6 cellular contexts compared by ENCODE assay signal in the genomic region with DNA sequence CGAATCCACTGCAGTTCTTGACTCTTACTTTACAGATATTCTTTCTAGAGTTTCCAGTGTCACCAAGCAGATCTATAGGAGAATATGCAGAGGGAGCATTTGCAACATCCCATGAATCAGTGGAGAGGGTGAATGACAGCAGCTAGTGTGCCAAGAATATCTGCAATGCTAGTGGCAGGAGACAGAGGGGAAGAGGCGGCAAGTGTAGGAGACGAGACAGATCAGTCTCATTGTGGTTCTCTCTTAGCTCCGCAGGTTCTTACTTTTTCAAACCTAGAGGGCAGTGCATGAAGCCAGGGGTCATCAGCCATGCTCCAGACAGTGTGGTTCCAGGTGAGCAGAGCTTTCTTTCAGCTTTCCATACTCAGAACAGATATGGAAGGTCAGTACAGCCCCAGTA. TPM values are rescaled to one million over a fixed set of nuclear protein-coding genes. Genes with fewer than 3 reads are reported as not detected.
DNase-seq lines count a peak whose midpoint lies in the region; ATAC-seq and TF ChIP-seq lines count a peak whose summit lies in the region.

No MANE protein-coding gene starts in this region.

- H3K36me3 ChIP-seq in GM23338 (ENCODE audit: insufficient read depth): no peaks in the 10 kb centered on the region

- peak; percentile 37 for ATAC-seq in GM23338
- ATAC-seq in naive B cell (ENCODE audit: low read depth in 2 of 2): no peak
- ATAC-seq in GM21367 (IDR thresholded peaks at IDR 0.05; ENCODE audit: unreplicated experiment): no peak
- no peak for ATAC-seq in GM18868 (IDR thresholded peaks at IDR 0.05; ENCODE audit: unreplicated experiment)
- ATAC-seq in HG03469 (IDR thresholded peaks at IDR 0.05; ENCODE audit: unreplicated experiment): no peak

- no peak overlapping the region for H3K27ac ChIP-seq in GM23338 (ENCODE audit: low read depth)

- 0 out of 2 replicates have a peak overlapping the region, but pooled peaks have one; percentile 95 for H3K27ac Mint-ChIP-seq in GM23338
- peak overlapping the region; percentile 96 to 99 (median 98) for H3K27ac Mint-ChIP-seq in naive B cell

- in situ Hi-C loops in astrocyte of the cerebellum (cut with HindIII; ENCODE audit: low sequenced_read_pairs): no loop called here

- peak overlapping the region; percentile 98 for H2AFZ ChIP-seq in GM23338

- no peaks in the 10 kb centered on the region for H3K27me3 Mint-ChIP-seq in GM23338 (ENCODE audit: insufficient read depth, low read depth, poor library complexity)
- H3K27me3 Mint-ChIP-seq in naive B cell: no peaks in the 10 kb centered on the region

- H3K4me1 Mint-ChIP-seq in GM23338 (peaks cover 15% of the 10 kb centered on the region), naive B cell (peaks cover 23 to 44% (median 28%) of the 10 kb centered on the region in 3 donors)

- no peaks in the 10 kb centered on the region for H3K9me2 ChIP-seq in GM23338 (ENCODE audit: insufficient read depth)

- peaks cover 18% of the 10 kb centered on the region for H3K4me1 ChIP-seq in GM23338 (ENCODE audit: insufficient read depth)

- no peak for DNase-seq in GM23338 (ENCODE audit: low spot score)
- no peak for DNase-seq in astrocyte of the cerebellum (ENCODE audit: low read depth)
- DNase-seq in naive B cell: no peak

- no peaks in the 10 kb centered on the region for H3K27me3 ChIP-seq in GM23338 (ENCODE audit: insufficient read depth)

- peak overlapping the region; percentile 70 for H3K4me3 ChIP-seq in GM23338
- H3K4me3 ChIP-seq in astrocyte of the cerebellum (ENCODE audit: low read depth, low read length): peak overlapping the region; percentile 69

- H3K9me3 Mint-ChIP-seq in GM23338 (no peaks in the 10 kb centered on the region), naive B cell (no peaks in the 10 kb centered on the region)

- H3F3A ChIP-seq in GM23338 (replicated peaks; ENCODE audit: low read depth): no peaks in the 10 kb centered on the region

- peak overlapping the region; percentile 85 for H3K4me3 Mint-ChIP-seq in GM23338
- peak overlapping the region; percentile 95 to 99 (median 98) for H3K4me3 Mint-ChIP-seq in naive B cell

- peak overlapping the region; percentile 80 for H3K4me2 ChIP-seq in GM23338

- H3K36me3 Mint-ChIP-seq in GM23338 (ENCODE audit: low read depth) (peaks cover 12% of the 10 kb centered on the region; the same call in 2 of the 3 replicates), naive B cell (peaks cover 24 to 27% of the 10 kb centered on the region in 2 donors)

- H3K79me2 ChIP-seq in GM23338 (replicated peaks; ENCODE audit: insufficient read depth): no peaks in the 10 kb centered on the region

- no peaks in the 10 kb centered on the region for H4K20me1 ChIP-seq in GM23338 (replicated peaks; ENCODE audit: insufficient read depth)

- 0 out of 4 replicates have a peak, but pooled peaks of 1 of the 2 experiments have one; percentile 1 for TF ChIP-seq CTCF in GM23338 (conservative IDR thresholded peaks at IDR 0.05; ENCODE audit: low read depth in 2 of 2)
- TF ChIP-seq CTCF in astrocyte of the cerebellum (IDR thresholded peaks at IDR 0.05; ENCODE audit: low read depth, low read length, missing control alignments): no peak

TF ChIP-seq in GM23338, 12 proteins besides CTCF, POLR2A, EP300 and RAD21:
- TF ChIP-seq, protein P1, sequence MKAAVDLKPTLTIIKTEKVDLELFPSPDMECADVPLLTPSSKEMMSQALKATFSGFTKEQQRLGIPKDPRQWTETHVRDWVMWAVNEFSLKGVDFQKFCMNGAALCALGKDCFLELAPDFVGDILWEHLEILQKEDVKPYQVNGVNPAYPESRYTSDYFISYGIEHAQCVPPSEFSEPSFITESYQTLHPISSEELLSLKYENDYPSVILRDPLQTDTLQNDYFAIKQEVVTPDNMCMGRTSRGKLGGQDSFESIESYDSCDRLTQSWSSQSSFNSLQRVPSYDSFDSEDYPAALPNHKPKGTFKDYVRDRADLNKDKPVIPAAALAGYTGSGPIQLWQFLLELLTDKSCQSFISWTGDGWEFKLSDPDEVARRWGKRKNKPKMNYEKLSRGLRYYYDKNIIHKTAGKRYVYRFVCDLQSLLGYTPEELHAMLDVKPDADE (IDR thresholded peaks at IDR 0.05): no peak
- TF ChIP-seq CREB1 (CRISPR knock-in tag; IDR thresholded peaks at IDR 0.05; ENCODE audit: low read depth) (no peak), POLR2AphosphoS5 (IDR thresholded peaks at IDR 0.05; ENCODE audit: low read depth) (no peak), JUNB (IDR thresholded peaks at IDR 0.05; ENCODE audit: unreplicated experiment) (no peak)
- TF ChIP-seq, protein P2, sequence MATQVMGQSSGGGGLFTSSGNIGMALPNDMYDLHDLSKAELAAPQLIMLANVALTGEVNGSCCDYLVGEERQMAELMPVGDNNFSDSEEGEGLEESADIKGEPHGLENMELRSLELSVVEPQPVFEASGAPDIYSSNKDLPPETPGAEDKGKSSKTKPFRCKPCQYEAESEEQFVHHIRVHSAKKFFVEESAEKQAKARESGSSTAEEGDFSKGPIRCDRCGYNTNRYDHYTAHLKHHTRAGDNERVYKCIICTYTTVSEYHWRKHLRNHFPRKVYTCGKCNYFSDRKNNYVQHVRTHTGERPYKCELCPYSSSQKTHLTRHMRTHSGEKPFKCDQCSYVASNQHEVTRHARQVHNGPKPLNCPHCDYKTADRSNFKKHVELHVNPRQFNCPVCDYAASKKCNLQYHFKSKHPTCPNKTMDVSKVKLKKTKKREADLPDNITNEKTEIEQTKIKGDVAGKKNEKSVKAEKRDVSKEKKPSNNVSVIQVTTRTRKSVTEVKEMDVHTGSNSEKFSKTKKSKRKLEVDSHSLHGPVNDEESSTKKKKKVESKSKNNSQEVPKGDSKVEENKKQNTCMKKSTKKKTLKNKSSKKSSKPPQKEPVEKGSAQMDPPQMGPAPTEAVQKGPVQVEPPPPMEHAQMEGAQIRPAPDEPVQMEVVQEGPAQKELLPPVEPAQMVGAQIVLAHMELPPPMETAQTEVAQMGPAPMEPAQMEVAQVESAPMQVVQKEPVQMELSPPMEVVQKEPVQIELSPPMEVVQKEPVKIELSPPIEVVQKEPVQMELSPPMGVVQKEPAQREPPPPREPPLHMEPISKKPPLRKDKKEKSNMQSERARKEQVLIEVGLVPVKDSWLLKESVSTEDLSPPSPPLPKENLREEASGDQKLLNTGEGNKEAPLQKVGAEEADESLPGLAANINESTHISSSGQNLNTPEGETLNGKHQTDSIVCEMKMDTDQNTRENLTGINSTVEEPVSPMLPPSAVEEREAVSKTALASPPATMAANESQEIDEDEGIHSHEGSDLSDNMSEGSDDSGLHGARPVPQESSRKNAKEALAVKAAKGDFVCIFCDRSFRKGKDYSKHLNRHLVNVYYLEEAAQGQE (IDR thresholded peaks at IDR 0.05; ENCODE audit: unreplicated experiment): no peak

RNA-seq across cellular contexts. Expression of a gene that starts 0.7 kb away (rescaled TPM):
- 7.4 and 10.5 TPM in 2 replicates for total RNA-seq in GM23338 (2014; rRNA removed; shearing (Covaris generic))
- polyA plus RNA-seq in GM23338 (2016; fragmentation: Nextera tagmentation; extraction: Ambion mirVana): 1.3 and 1.4 TPM in 2 replicates
- 1 to 10 TPM in 5 of 6 donors, not detected in 1; 3.7 to 9.1 (median 5.6) TPM for polyA plus RNA-seq in naive B cell (ENCODE audit: low read depth in 6 of 6)

RNA-seq across cellular contexts. Expression of a gene that starts 20.5 kb away (rescaled TPM):
- 510 and 596 TPM in 2 replicates for total RNA-seq in GM23338 (2014; rRNA removed; shearing (Covaris generic))
- polyA plus RNA-seq in GM23338 (2016; fragmentation: Nextera tagmentation; extraction: Ambion mirVana) (1,727 and 1,748 TPM in 2 replicates), naive B cell (ENCODE audit: low read depth in 6 of 6) (1,000 to 10,000 TPM in 2 of 6 donors, 100 to 1,000 TPM in 4; 532 to 1,400 (median 952) TPM)

RNA-seq across cellular contexts. Expression of a gene that starts 28.2 kb away (rescaled TPM):
- total RNA-seq in GM23338 (2014; rRNA removed; shearing (Covaris generic)): 13.6 and 18.0 TPM in 2 replicates
- polyA plus RNA-seq in GM23338 (2016; fragmentation: Nextera tagmentation; extraction: Ambion mirVana) (11.8 and 14.1 TPM in 2 replicates), naive B cell (ENCODE audit: low read depth in 6 of 6) (1 to 10 TPM in 5 of 6 donors, not detected in 1; 2.8 to 4.3 (median 3.4) TPM)

RNA-seq across cellular contexts. Expression of a gene that starts 47.1 kb away (rescaled TPM):
- 12.1 and 13.6 TPM in 2 replicates for total RNA-seq in GM23338 (2014; rRNA removed; shearing (Covaris generic))
- polyA plus RNA-seq in GM23338 (2016; fragmentation: Nextera tagmentation; extraction: Ambion mirVana) (6.3 and 6.8 TPM in 2 replicates), naive B cell (ENCODE audit: low read depth in 6 of 6) (1 to 10 TPM; 2.1 to 4.0 (median 2.5) TPM)
